20 cellular contexts compared by ENCODE assay signal in the genomic region with DNA sequence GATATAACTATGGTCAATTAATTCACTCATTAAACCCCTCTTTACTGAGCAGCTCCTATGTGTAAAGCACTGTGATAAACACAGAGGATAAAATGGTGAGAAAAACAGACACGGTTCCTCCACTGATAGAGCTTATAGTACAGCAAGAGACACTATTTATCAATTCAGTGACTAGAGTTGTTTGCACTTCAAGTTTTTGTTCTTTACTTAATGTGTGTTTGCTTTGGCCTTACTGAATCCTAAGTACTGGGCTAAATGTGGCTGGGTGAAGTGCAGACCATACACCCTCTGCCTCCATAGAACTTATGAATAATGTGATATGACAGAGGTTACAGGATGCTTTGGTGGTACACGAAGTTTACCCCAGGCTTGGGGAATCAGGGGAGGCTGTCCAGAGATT.
DNase-seq lines count a peak whose midpoint lies in the region; ATAC-seq and TF ChIP-seq lines count a peak whose summit lies in the region.
"Had no signal": no experiment of that assay in that cellular context is flagged by ENCODE, and none has a peak within 500 bp of the region (broad histone marks: within the 10 kb centered on the region; RNA-seq: fewer than 3 reads in every experiment).

No MANE protein-coding gene starts in this region.

- no peak overlapping the region for H2BK120ac ChIP-seq in mesenchymal stem cell (ENCODE audit: low read depth, low read length)

- H2AK5ac ChIP-seq in mesenchymal stem cell (ENCODE audit: low read length, severe bottlenecking), result no peak overlapping the region

- H4K8ac ChIP-seq in mesenchymal stem cell (ENCODE audit: low read length), result no peak overlapping the region

- H3K4me1 Mint-ChIP-seq in T-helper 1 cell treated with Interleukin-12 subunit alpha and Interleukin-12 subunit beta and Interleukin-4 antibody, amounts not matched to agents 30 μg/mL and 1 μg/mL, for 36 hours (ENCODE audit: low read depth), result peaks cover 55% of the 10 kb centered on the region

- intact Hi-C loops in tibial artery (cut with DNase I; ENCODE audit: low total_unique reads), result no loop called here

- H3K27me3 Mint-ChIP-seq in T-helper 1 cell treated with Interleukin-12 subunit alpha and Interleukin-12 subunit beta and Interleukin-4 antibody, amounts not matched to agents 30 μg/mL and 1 μg/mL, for 36 hours (ENCODE audit: low read depth), result no peaks in the 10 kb centered on the region

- H3K23ac ChIP-seq in mesenchymal stem cell (ENCODE audit: low read length in 2 of 2), result no peak overlapping the region

- peaks cover 1% of the 10 kb centered on the region for H3K36me3 Mint-ChIP-seq in T-helper 1 cell treated with Interleukin-12 subunit alpha and Interleukin-12 subunit beta and Interleukin-4 antibody, amounts not matched to agents 30 μg/mL and 1 μg/mL, for 36 hours (ENCODE audit: low read depth)
- H3K36me3 Mint-ChIP-seq: CD8-positive, alpha-beta T cell had no signal

- 45% methylated on average over 1 of the region's 2 CpGs for WGBS in mesenchymal stem cell

- peak overlapping the region; percentile 40 for H3K27ac ChIP-seq in VCaP
- no peak overlapping the region for H3K27ac ChIP-seq in mesenchymal stem cell (ENCODE audit: low read length, poor library complexity, severe bottlenecking)
- peak overlapping the region; percentile 38 to 41 for H3K27ac ChIP-seq in tibial artery
- H3K27ac ChIP-seq: BLaER1 treated with 17β-estradiol and CSF1 and Interleukin-3, amounts not matched to agents 10 nM and 100 nM; Peyer's patch; SJSA1 had no signal

- H2BK15ac ChIP-seq in mesenchymal stem cell (ENCODE audit: low read depth, poor library complexity, severe bottlenecking), result no peak overlapping the region

- TF ChIP-seq CTCF in VCaP (conservative IDR thresholded peaks at IDR 0.05) (no peak), tibial artery (IDR thresholded peaks at IDR 0.05) (no peak)

- H3K4ac ChIP-seq in mesenchymal stem cell (ENCODE audit: low read depth in 1 of 2, low read length in 2 of 2), result peak overlapping the region in 1 of 2 experiments; percentile 47

- peak overlapping the region; percentile 34 to 83 for H2BK12ac ChIP-seq in mesenchymal stem cell (ENCODE audit: low read length in 2 of 2)

- peak overlapping the region; percentile 2 for H3K27ac Mint-ChIP-seq in T-helper 1 cell treated with Interleukin-12 subunit alpha and Interleukin-12 subunit beta and Interleukin-4 antibody, amounts not matched to agents 30 μg/mL and 1 μg/mL, for 36 hours
- H3K27ac Mint-ChIP-seq: CD8-positive, alpha-beta T cell; HFFc6 had no signal

- no peak overlapping the region for H3K14ac ChIP-seq in mesenchymal stem cell (ENCODE audit: low read length in 2 of 2)

- no peak overlapping the region for H4K91ac ChIP-seq in mesenchymal stem cell (ENCODE audit: low read length)

- no peak overlapping the region for H3K9ac ChIP-seq in mesenchymal stem cell (ENCODE audit: low read length)
- H3K9ac ChIP-seq: BLaER1 treated with 17β-estradiol and CSF1 and Interleukin-3, amounts not matched to agents 10 nM and 100 nM had no signal

- H3K9me3 Mint-ChIP-seq in T-helper 1 cell treated with Interleukin-12 subunit alpha and Interleukin-12 subunit beta and Interleukin-4 antibody, amounts not matched to agents 30 μg/mL and 1 μg/mL, for 36 hours, result no peaks in the 10 kb centered on the region
- H3K9me3 Mint-ChIP-seq: CD8-positive, alpha-beta T cell; HFFc6 had no signal

- DNase-seq in T-helper 1 cell (no peak), mesenchymal stem cell (no peak), tibial artery (no peak), germinal center (ENCODE audit: low spot score) (no peak)
- DNase-seq: Calu3; CD8-positive, alpha-beta T cell; HFFc6; IMR-90; Karpas-422; NCI-H1417 treated with DMSO at 0.1 percent for 48 hours; NCI-H187 treated with DMSO at 0.1 percent for 48 hours; NCI-H2171; NCI-H524; Peyer's patch had no signal

- H3K4me1 ChIP-seq in mesenchymal stem cell (ENCODE audit: control insufficient read depth, insufficient read depth, low read depth, low read length) (peaks cover 2% of the 10 kb centered on the region), tibial artery (peaks cover 0 to 61% (median 12%) of the 10 kb centered on the region in 4 donors)

- no peaks in the 10 kb centered on the region for H3K27me3 ChIP-seq in mesenchymal stem cell (ENCODE audit: control insufficient read depth in 1 of 2, insufficient read depth in 1 of 2, low read length in 2 of 2)
- H3K27me3 ChIP-seq in tibial artery, result no peaks in the 10 kb centered on the region
- H3K27me3 ChIP-seq: BLaER1 treated with 17β-estradiol and CSF1 and Interleukin-3, amounts not matched to agents 10 nM and 100 nM; Peyer's patch; SJSA1 had no signal

- no peaks in the 10 kb centered on the region for H3K79me1 ChIP-seq in mesenchymal stem cell (replicated peaks; ENCODE audit: low read length, poor library complexity, severe bottlenecking)

- H3K18ac ChIP-seq in mesenchymal stem cell (ENCODE audit: low read depth in 1 of 2, low read length in 2 of 2), result peak overlapping the region in 1 of 2 experiments; percentile 46

- no peak overlapping the region for H3K4me3 Mint-ChIP-seq in T-helper 1 cell treated with Interleukin-12 subunit alpha and Interleukin-12 subunit beta and Interleukin-4 antibody, amounts not matched to agents 30 μg/mL and 1 μg/mL, for 36 hours
- H3K4me3 Mint-ChIP-seq: CD8-positive, alpha-beta T cell; HFFc6 had no signal

- no peak overlapping the region for H2BK5ac ChIP-seq in mesenchymal stem cell (ENCODE audit: low read depth, low read length, poor library complexity, severe bottlenecking)

- no peaks in the 10 kb centered on the region for H3K36me3 ChIP-seq in mesenchymal stem cell (ENCODE audit: control insufficient read depth in 1 of 2, insufficient read depth in 2 of 2, low read depth in 1 of 2, low read length in 2 of 2)
- H3K36me3 ChIP-seq in tibial artery, result no peaks in the 10 kb centered on the region
- H3K36me3 ChIP-seq: BLaER1 treated with 17β-estradiol and CSF1 and Interleukin-3, amounts not matched to agents 10 nM and 100 nM; Peyer's patch; SJSA1 had no signal

- ATAC-seq in GM18519 (IDR thresholded peaks at IDR 0.05; ENCODE audit: low FRiP score, unreplicated experiment) (no peak), HG03469 (IDR thresholded peaks at IDR 0.05; ENCODE audit: unreplicated experiment) (no peak)
- ATAC-seq: CD8-positive, alpha-beta T cell had no signal

- H3K9me3 ChIP-seq in mesenchymal stem cell (ENCODE audit: control insufficient read depth, low read length) (no peaks in the 10 kb centered on the region), tibial artery (no peaks in the 10 kb centered on the region)
- H3K9me3 ChIP-seq: BLaER1 treated with 17β-estradiol and CSF1 and Interleukin-3, amounts not matched to agents 10 nM and 100 nM; Peyer's patch; SJSA1 had no signal

- H3K4me2 ChIP-seq in mesenchymal stem cell (ENCODE audit: low read length, poor library complexity, severe bottlenecking), result no peak overlapping the region

- no peak overlapping the region for H2AFZ ChIP-seq in mesenchymal stem cell (ENCODE audit: low read depth, low read length)

- H3K4me3 ChIP-seq in mesenchymal stem cell (ENCODE audit: insufficient read depth in 1 of 2, low read depth in 1 of 2, low read length in 2 of 2), result no peak overlapping the region
- H3K4me3 ChIP-seq in tibial artery, result no peak overlapping the region
- H3K4me3 ChIP-seq: BLaER1 treated with 17β-estradiol and CSF1 and Interleukin-3, amounts not matched to agents 10 nM and 100 nM; Peyer's patch; SJSA1 had no signal
